In the genomic region with DNA sequence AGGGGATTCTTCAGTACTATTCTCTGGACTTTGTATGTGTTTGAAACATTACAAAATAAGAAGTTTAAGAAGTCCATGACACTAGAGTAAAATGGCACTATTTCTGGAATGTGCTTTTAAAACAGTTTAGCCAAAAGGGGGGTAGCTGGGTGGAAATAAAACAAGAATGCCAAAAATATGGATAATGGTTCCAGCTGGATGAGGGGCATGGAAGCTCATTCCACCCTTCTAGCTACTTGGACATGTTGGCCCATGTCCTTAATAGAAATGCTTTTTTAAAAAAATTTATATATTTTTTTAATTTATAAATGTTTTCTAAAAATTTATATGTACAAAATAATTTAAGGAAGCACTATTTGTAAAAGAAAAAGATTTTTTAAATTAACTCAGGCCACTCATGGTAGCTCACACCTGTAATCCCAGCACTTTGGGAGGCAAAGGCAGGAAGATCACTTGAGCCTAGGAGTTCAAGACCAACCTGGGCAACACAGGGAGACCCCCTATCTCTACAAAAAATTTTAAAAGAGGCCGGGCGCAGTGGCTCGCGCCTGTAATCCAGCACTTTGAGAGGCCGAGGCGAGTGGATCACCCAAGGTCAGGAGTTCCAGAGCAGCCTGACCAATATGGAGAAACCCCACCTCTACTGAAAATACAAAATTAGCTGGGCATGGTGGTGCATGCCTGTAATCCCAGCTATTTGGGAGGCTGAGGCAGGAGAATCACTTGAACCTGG, we compare ENCODE assay signal across 9 cellular contexts. TPM values are rescaled to one million over a fixed set of nuclear protein-coding genes. Genes with fewer than 3 reads are reported as not detected.
DNase-seq lines count a peak whose midpoint lies in the region; ATAC-seq and TF ChIP-seq lines count a peak whose summit lies in the region.
"Had no signal": no experiment of that assay in that cellular context is flagged by ENCODE, and none has a peak within 500 bp of the region (broad histone marks: within the 10 kb centered on the region; RNA-seq: fewer than 3 reads in every experiment).

No MANE protein-coding gene starts in this region.

- intact Hi-C loops in esophagus muscularis mucosa (cut with DNase I), result loop anchor here (5.0 kb wide), 1 partner anchor 68 kb away; the partner anchor contains the start of gene RSL1D1

- H3K4me1 ChIP-seq in CD8-positive, alpha-beta memory T cell (ENCODE audit: insufficient read depth, low read length), result peaks cover 49% of the 10 kb centered on the region
- peaks cover 42 to 84% (median 74%) of the 10 kb centered on the region in 4 donors for H3K4me1 ChIP-seq in esophagus muscularis mucosa

- ATAC-seq in HG03159 (IDR thresholded peaks at IDR 0.05; ENCODE audit: unreplicated experiment) (no peak), GM19463 (IDR thresholded peaks at IDR 0.05; ENCODE audit: unreplicated experiment) (no peak)

- H3K36me3 ChIP-seq in CD8-positive, alpha-beta memory T cell (ENCODE audit: insufficient read depth, low read length), result peaks cover 4% of the 10 kb centered on the region
- peaks cover 0 to 21% (median 4%) of the 10 kb centered on the region in 4 donors for H3K36me3 ChIP-seq in esophagus muscularis mucosa

- H3K36me3 Mint-ChIP-seq in CD8-positive, alpha-beta memory T cell, result peaks cover 0 to 30% (median 3%) of the 10 kb centered on the region in 3 donors

- H3K4me3 Mint-ChIP-seq in CD8-positive, alpha-beta memory T cell, result peak overlapping the region; percentile 75 to 93 (median 86)

- no peak for TF ChIP-seq EP300 in esophagus muscularis mucosa (IDR thresholded peaks at IDR 0.05)

- CTCF ChIA-PET in CD8-positive, alpha-beta memory T cell (lab: Charles Lee), result interaction anchor here (8.1 kb wide), 1 partner anchor 13 kb away, joined by 92 read pairs; the partner anchor contains the start of gene ZC3H7A
- CTCF ChIA-PET in RWPE1 (lab: Yijun Ruan, JAX), result interaction anchor here (1.1 kb wide), 1 partner anchor 13 kb away, joined by 8 read pairs; the partner anchor contains the start of gene ZC3H7A

- TF ChIP-seq POLR2A in esophagus muscularis mucosa (IDR thresholded peaks at IDR 0.05; ENCODE audit: low read depth), result no peak

- POLR2A ChIA-PET in CD8-positive, alpha-beta memory T cell (lab: Charles Lee), result interaction anchor here (0.7 to 3.7 kb wide), 4 partner anchors 13 to 42 kb away, joined by 3 to 45 read pairs (median 6); partner anchors contain the start of genes TXNDC11 and ZC3H7A
- POLR2A ChIA-PET in RWPE1 (lab: Yijun Ruan, JAX; ENCODE audit: low non-redundant PET), result no interaction called here

- H3K27ac ChIP-seq in CD8-positive, alpha-beta memory T cell (ENCODE audit: low read depth, low read length), result peak overlapping the region; percentile 83
- peak overlapping the region; percentile 83 for H3K27ac ChIP-seq in RWPE1
- peak overlapping the region; percentile 78 to 87 (median 84) for H3K27ac ChIP-seq in esophagus muscularis mucosa (replicated peaks in 1 of 4)

- H3K27me3 ChIP-seq in CD8-positive, alpha-beta memory T cell (ENCODE audit: insufficient read depth, low read length, poor library complexity, severe bottlenecking), result no peaks in the 10 kb centered on the region
- H3K27me3 ChIP-seq in esophagus muscularis mucosa, result no peaks in the 10 kb centered on the region

- H3K9me3 ChIP-seq in CD8-positive, alpha-beta memory T cell (ENCODE audit: low read length), result no peaks in the 10 kb centered on the region
- no peaks in the 10 kb centered on the region for H3K9me3 ChIP-seq in esophagus muscularis mucosa

- no peaks in the 10 kb centered on the region for H3K9me3 Mint-ChIP-seq in CD8-positive, alpha-beta memory T cell

- H3K4me1 Mint-ChIP-seq in CD8-positive, alpha-beta memory T cell, result peaks cover 50 to 77% (median 72%) of the 10 kb centered on the region in 3 donors

- no peaks in the 10 kb centered on the region for H3K27me3 Mint-ChIP-seq in CD8-positive, alpha-beta memory T cell

- peak overlapping the region; percentile 96 to 99 (median 98) for H3K27ac Mint-ChIP-seq in CD8-positive, alpha-beta memory T cell

- peak overlapping the region; percentile 58 for H3K4me3 ChIP-seq in CD8-positive, alpha-beta memory T cell (ENCODE audit: low read length)
- H3K4me3 ChIP-seq in esophagus muscularis mucosa, result peak overlapping the region in 2 of 4 donors; percentile 19 to 49
- H3K4me3 ChIP-seq in retinal pigment epithelial cell (ENCODE audit: low read length), result peak overlapping the region; percentile 13

- TF ChIP-seq CTCF in RWPE1 (conservative IDR thresholded peaks at IDR 0.05; ENCODE audit: low read depth), result no peak
- TF ChIP-seq CTCF in esophagus muscularis mucosa (IDR thresholded peaks at IDR 0.05), result no peak
- no peak for TF ChIP-seq CTCF in retinal pigment epithelial cell (conservative IDR thresholded peaks at IDR 0.05; ENCODE audit: low read depth, low read length)

- no peak for DNase-seq in CD8-positive, alpha-beta memory T cell
- DNase-seq in RWPE1 (ENCODE audit: low spot score), result no peak
- no peak for DNase-seq in esophagus muscularis mucosa (ENCODE audit: extremely low spot score)
- no peak for DNase-seq in retinal pigment epithelial cell (ENCODE audit: low read depth)
- no peak for DNase-seq in NCI-H2029 (lab: John Stamatoyannopoulos, UW)
- no peak for DNase-seq in GM19238 (ENCODE audit: insufficient read length, low spot score)
- DNase-seq: left cardiac atrium had no signal

- WGBS in esophagus muscularis mucosa, result 97% methylated on average over 6 of the region's 6 CpGs

RNA-seq across cellular contexts. Expression of gene ZC3H7A, which starts 12.8 kb away (rescaled TPM):
- total RNA-seq in CD8-positive, alpha-beta memory T cell, result 10 to 100 TPM; 51.9 to 54.2 TPM
- 35.6 TPM for polyA plus RNA-seq in CD8-positive, alpha-beta memory T cell
- total RNA-seq in esophagus muscularis mucosa, result 10 to 100 TPM; 51.1 to 61.0 (median 61.0) TPM

RNA-seq across cellular contexts. Expression of gene TXNDC11, which starts 41.6 kb away (rescaled TPM):
- total RNA-seq in CD8-positive, alpha-beta memory T cell, result 10 to 100 TPM; 32.8 to 38.8 TPM
- 57.8 TPM for polyA plus RNA-seq in CD8-positive, alpha-beta memory T cell
- total RNA-seq in esophagus muscularis mucosa, result 10 to 100 TPM; 32.4 to 47.2 (median 38.2) TPM
